Comparison of ENCODE assay signal across 9 cellular contexts in the genomic region with DNA sequence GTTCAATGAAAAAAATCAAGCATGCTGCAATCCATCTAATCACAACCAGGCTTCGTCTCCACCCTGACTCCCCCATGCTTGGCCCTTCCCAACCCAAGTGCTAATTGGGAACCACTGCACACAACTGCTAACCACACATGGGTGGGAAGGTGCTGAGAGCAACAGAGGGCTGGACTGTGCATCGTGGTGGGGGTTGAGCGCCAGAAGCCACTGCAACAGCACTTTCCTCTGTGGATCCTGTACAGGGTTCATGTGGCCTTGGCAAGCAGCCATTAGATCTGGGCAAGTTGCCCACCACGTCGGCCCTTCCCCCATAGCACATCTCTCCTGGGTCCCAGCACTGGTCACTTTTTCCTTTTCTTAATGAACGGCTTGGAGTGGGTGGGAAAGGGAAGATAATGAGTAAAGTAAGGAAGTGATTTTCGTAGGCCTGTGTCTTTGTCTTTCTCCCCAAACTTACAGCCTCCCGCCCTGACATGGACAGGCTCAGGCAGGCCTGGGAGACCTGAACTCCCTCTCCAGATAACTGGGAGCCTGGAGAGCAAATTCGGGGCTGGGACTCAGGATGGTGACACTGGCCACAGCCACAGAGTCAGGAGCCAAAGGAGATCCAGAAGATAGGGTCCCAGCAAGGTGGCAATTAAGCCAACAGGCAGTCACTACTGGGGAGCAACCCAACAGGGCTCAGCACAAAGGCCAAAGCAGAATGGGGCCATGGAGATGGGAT. TPM values are rescaled to one million over a fixed set of nuclear protein-coding genes. Genes with fewer than 3 reads are reported as not detected.
DNase-seq lines count a peak whose midpoint lies in the region; ATAC-seq, FAIRE-seq and TF ChIP-seq lines count a peak whose summit lies in the region.
"Had no signal": no experiment of that assay in that cellular context is flagged by ENCODE, and none has a peak within 500 bp of the region (broad histone marks: within the 10 kb centered on the region; RNA-seq: fewer than 3 reads in every experiment).

No MANE protein-coding gene starts in this region.

- H3K4me1 ChIP-seq in pancreas: peaks cover 0 to 8% (median 4%) of the 10 kb centered on the region in 3 donors

- 22 to 26% methylated on average over 9 of the region's 9 CpGs for WGBS in pancreas, 2 donors

- TF ChIP-seq CTCF in pancreas (IDR thresholded peaks at IDR 0.05): no peak

- in situ Hi-C loops in Caki2 (cut with HindIII; ENCODE audit: low pct_unique_long_range_greater_than_20kb, low sequenced_read_pairs): no loop called here

- peak overlapping the region in 2 of 4 donors; percentile 2 to 48 for H3K27ac ChIP-seq in pancreas

- no peaks in the 10 kb centered on the region for H3K27me3 ChIP-seq in pancreas

- intact Hi-C loops in pancreas (cut with DNase I): loop anchor here in 1 of 3 donors (10.0 kb wide), 1 partner anchor 293 kb away; no protein-coding TSS in a partner anchor

- TF ChIP-seq POLR2A in erythroblast (IDR thresholded peaks at IDR 0.05; ENCODE audit: low read length): no peak

- ATAC-seq in pancreas: peak; percentile 75 to 88 (median 80)

- DNase-seq in Caki2 (ENCODE audit: low read depth) (peak; percentile 62), NCI-H2227 treated with DMSO at 0.1 percent for 48 hours (lab: John Stamatoyannopoulos, UW) (peak; percentile 53), erythroblast (lab: John Stamatoyannopoulos, UW) (peak; percentile 14 to 31), pancreas (peak; percentile 37 to 86 (median 76)), NCI-H510A treated with DMSO at 0.1 percent for 48 hours (lab: John Stamatoyannopoulos, UW) (no peak), KG1 (lab: John Stamatoyannopoulos, UW) (no peak)
- no peak for DNase-seq in activated CD4-positive, alpha-beta T cell treated with anti-CD3 and anti-CD28 coated beads, Interleukin-2, amount 50 U/mL, for 1 hour
- DNase-seq in stimulated activated CD8-positive, alpha-beta memory T cell treated with anti-CD3 and anti-CD28 coated beads, Interleukin-4, amount 100 ng/mL, for 48 hours: no peak
- DNase-seq: amniotic stem cell had no signal

- no peaks in the 10 kb centered on the region for H3K36me3 ChIP-seq in pancreas

- no peaks in the 10 kb centered on the region for H3K9me3 ChIP-seq in pancreas

- no peak overlapping the region for H3K4me3 ChIP-seq in pancreas

- FAIRE-seq in pancreas (lab: Jason Lieb, UNC): no peak

RNA-seq across cellular contexts. Expression of a gene that starts 34.4 kb away (rescaled TPM):
- total RNA-seq in Caki2 (2014; rRNA removed; shearing (Covaris generic); ENCODE audit: low replicate concordance): 109 and 126 TPM in 2 replicates
- 10 to 100 TPM in 4 of 6 donors, 1 to 10 TPM in 2; 7.7 to 12.5 (median 10.8) TPM for total RNA-seq in pancreas
- 10 to 100 TPM in 1 of 2 donors, 1 to 10 TPM in 1; 6.7 to 12.4 TPM for polyA plus RNA-seq in pancreas

RNA-seq across cellular contexts. Expression of a gene that starts 57.3 kb away (rescaled TPM):
- not detected in 2 replicates for total RNA-seq in Caki2 (2014; rRNA removed; shearing (Covaris generic); ENCODE audit: low replicate concordance)
- under 1 TPM; 0.22 to 0.93 (median 0.51) TPM for total RNA-seq in pancreas
- under 1 TPM; 0.49 to 0.89 TPM for polyA plus RNA-seq in pancreas

Comparison
In these comparisons a context has a peak if more than half of its experiments do, and no peak if none do; other contexts are left out.
1. DNase-seq: peak in Caki2 (single experiment), NCI-H2227 treated with DMSO at 0.1 percent for 48 hours (single experiment), erythroblast (2 of 2) and pancreas (6 of 6); none in NCI-H510A treated with DMSO at 0.1 percent for 48 hours (single experiment), activated CD4-positive, alpha-beta T cell treated with anti-CD3 and anti-CD28 coated beads, Interleukin-2, amount 50 U/mL, for 1 hour (single experiment), KG1 (single experiment) and stimulated activated CD8-positive, alpha-beta memory T cell treated with anti-CD3 and anti-CD28 coated beads, Interleukin-4, amount 100 ng/mL, for 48 hours (single experiment).